Comparison of ENCODE assay signal across 25 cellular contexts in the genomic region with DNA sequence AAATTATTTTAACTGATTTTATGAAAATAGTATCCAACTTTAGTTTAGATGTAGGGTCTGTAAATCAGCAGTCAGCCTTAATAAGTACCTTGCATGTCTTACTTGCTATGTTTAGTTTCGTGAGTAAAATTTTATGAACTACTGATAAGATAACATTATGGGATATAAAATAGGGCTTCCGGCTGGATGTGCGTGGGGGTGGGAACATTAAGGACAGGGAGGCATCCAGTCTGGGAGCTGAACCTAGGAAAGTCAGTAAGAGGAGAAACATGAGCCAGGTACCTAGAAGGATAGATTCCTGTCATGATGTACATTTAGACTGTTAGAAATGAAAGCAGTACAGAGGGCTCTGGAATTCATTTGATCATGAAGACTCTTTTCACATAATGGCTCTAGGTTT. TPM values are rescaled to one million over a fixed set of nuclear protein-coding genes. Genes with fewer than 3 reads are reported as not detected.
"Had no signal": no experiment of that assay in that cellular context is flagged by ENCODE, and none has a peak within 500 bp of the region (broad histone marks: within the 10 kb centered on the region; RNA-seq: fewer than 3 reads in every experiment).

No MANE protein-coding gene starts in this region.

- H3K27me3 ChIP-seq: left lung, ovary, right lobe of liver, SJSA1, testis, upper lobe of right lung had no signal

- H3K27ac ChIP-seq: coronary artery, left lung, ovary, right lobe of liver, SJSA1, upper lobe of right lung, WERI-Rb-1 had no signal

- H3K4me3 Mint-ChIP-seq: activated naive CD4-positive, alpha-beta T cell treated with anti-CD3 and anti-CD28 coated beads, Interleukin-2, amount 50 U/mL, for 24 hours; naive B cell; stimulated activated effector memory CD8-positive, alpha-beta T cell treated with anti-CD3 and anti-CD28 coated beads, Interleukin-12 subunit alpha, Interleukin-12 subunit beta, amount 100 ng/mL, for 72 hours had no signal

- DNase-seq: activated CD4-positive, alpha-beta T cell treated with anti-CD3 and anti-CD28 coated beads for 1 hour; activated CD8-positive, alpha-beta memory T cell treated with anti-CD3 and anti-CD28 coated beads for 24 hours; activated CD8-positive, alpha-beta memory T cell treated with anti-CD3 and anti-CD28 coated beads, Interleukin-2, amount 50 U/mL, for 48 hours; activated effector memory CD4-positive, alpha-beta T cell treated with anti-CD3 and anti-CD28 coated beads, Interleukin-2, amount 50 U/mL, for 16 hours; activated T-cell treated with anti-CD3 and anti-CD28 coated beads, Interleukin-2, amount 50 U/mL, for 48 hours; amygdala; caudate nucleus; islet precursor cell; left lung; naive B cell; ovary; right lobe of liver; stimulated activated CD4-positive, alpha-beta T cell treated with anti-CD3 and anti-CD28 coated beads, Interleukin-4, amount 100 ng/mL, for 1 hour; T-helper 2 cell; testis; upper lobe of right lung; WERI-Rb-1 had no signal

- H3K36me3 ChIP-seq: ovary had no signal

- H3K9me3 Mint-ChIP-seq: activated naive CD4-positive, alpha-beta T cell treated with anti-CD3 and anti-CD28 coated beads, Interleukin-2, amount 50 U/mL, for 24 hours; naive B cell; stimulated activated effector memory CD8-positive, alpha-beta T cell treated with anti-CD3 and anti-CD28 coated beads, Interleukin-12 subunit alpha, Interleukin-12 subunit beta, amount 100 ng/mL, for 72 hours had no signal

- H3K4me1 ChIP-seq: left lung, right lobe of liver, SJSA1, testis, upper lobe of right lung had no signal

- H3K27ac Mint-ChIP-seq: activated naive CD4-positive, alpha-beta T cell treated with anti-CD3 and anti-CD28 coated beads, Interleukin-2, amount 50 U/mL, for 24 hours; stimulated activated effector memory CD8-positive, alpha-beta T cell treated with anti-CD3 and anti-CD28 coated beads, Interleukin-12 subunit alpha, Interleukin-12 subunit beta, amount 100 ng/mL, for 72 hours had no signal

- ATAC-seq: left lung; right lobe of liver; stimulated activated effector memory CD8-positive, alpha-beta T cell treated with anti-CD3 and anti-CD28 coated beads, Interleukin-12 subunit alpha, Interleukin-12 subunit beta, amount 100 ng/mL, for 72 hours; upper lobe of right lung had no signal

- H3K27me3 Mint-ChIP-seq: activated naive CD4-positive, alpha-beta T cell treated with anti-CD3 and anti-CD28 coated beads, Interleukin-2, amount 50 U/mL, for 24 hours; naive B cell had no signal

- H3K4me1 Mint-ChIP-seq: activated naive CD4-positive, alpha-beta T cell treated with anti-CD3 and anti-CD28 coated beads, Interleukin-2, amount 50 U/mL, for 24 hours; naive B cell; stimulated activated effector memory CD8-positive, alpha-beta T cell treated with anti-CD3 and anti-CD28 coated beads, Interleukin-12 subunit alpha, Interleukin-12 subunit beta, amount 100 ng/mL, for 72 hours had no signal

- H3K4me3 ChIP-seq: coronary artery, left lung, ovary, right lobe of liver, SJSA1, smooth muscle cell, testis, upper lobe of right lung had no signal

- H3K9me3 ChIP-seq: left lung, ovary, right lobe of liver, SJSA1, testis, upper lobe of right lung had no signal

- H3K4me2 ChIP-seq: smooth muscle cell had no signal

RNA-seq across cellular contexts. Expression of gene KCNJ13, which starts 12.7 kb away (rescaled TPM):
- total RNA-seq: left lung, lung microvascular endothelial cell, mononuclear cell, right lobe of liver, SJSA1, smooth muscle cell, upper lobe of right lung had no signal
- polyA plus RNA-seq: esophagus, ovary, smooth muscle cell had no signal
